Comparison of ENCODE assay signal across 8 cellular contexts in the genomic region with DNA sequence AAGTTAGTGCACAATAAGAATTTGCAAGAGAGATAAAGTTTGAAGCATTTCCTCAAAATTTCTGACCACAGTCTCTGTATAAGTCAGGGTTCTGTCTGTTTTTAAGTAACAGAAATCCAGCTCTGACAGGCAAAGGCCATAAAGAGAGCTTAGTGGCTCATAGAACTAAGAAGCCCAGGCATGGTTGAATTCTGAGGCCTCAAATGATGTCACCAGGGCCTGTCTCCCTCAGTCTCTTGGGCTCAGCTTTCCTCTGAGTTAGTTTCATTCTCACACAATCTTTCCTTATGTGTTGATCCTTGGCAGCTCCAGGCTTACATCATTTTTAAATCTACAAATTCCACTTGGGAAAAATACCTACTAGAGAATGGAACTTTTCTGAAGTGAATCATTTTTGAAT.
DNase-seq lines count a peak whose midpoint lies in the region; ATAC-seq, FAIRE-seq and TF ChIP-seq lines count a peak whose summit lies in the region.
"Had no signal": no experiment of that assay in that cellular context is flagged by ENCODE, and none has a peak within 500 bp of the region (broad histone marks: within the 10 kb centered on the region; RNA-seq: fewer than 3 reads in every experiment).

No MANE protein-coding gene starts in this region.

- H3K4me1 Mint-ChIP-seq in natural killer cell, result peaks cover 33 to 45% of the 10 kb centered on the region in 2 donors

- no peaks in the 10 kb centered on the region for H3K9me3 ChIP-seq in WERI-Rb-1 (ENCODE audit: severe bottlenecking)

- no peaks in the 10 kb centered on the region for H3K36me3 Mint-ChIP-seq in natural killer cell

- no peaks in the 10 kb centered on the region for H3K27me3 ChIP-seq in WERI-Rb-1 (ENCODE audit: insufficient read depth, low read depth, severe bottlenecking)

- intact Hi-C loops in natural killer cell (cut with micrococcal nuclease), result loop anchor here (5.0 kb wide), 1 partner anchor 175 kb away; the partner anchor contains the start of gene ATP2B1

- ATAC-seq in GM18519 (IDR thresholded peaks at IDR 0.05; ENCODE audit: low FRiP score, unreplicated experiment) (peak; percentile 35), GM21825 (IDR thresholded peaks at IDR 0.05; ENCODE audit: unreplicated experiment) (peak; percentile 38), natural killer cell (no peak)

- peak overlapping the region; percentile 96 for H3K27ac Mint-ChIP-seq in natural killer cell

- TF ChIP-seq CTCF in natural killer cell (IDR thresholded peaks at IDR 0.05) (no peak), WERI-Rb-1 (IDR thresholded peaks at IDR 0.05; ENCODE audit: low read depth, low read length) (no peak)

- H3K4me3 Mint-ChIP-seq in natural killer cell, result peak overlapping the region; percentile 25

- FAIRE-seq in HTR-8/SVneo (lab: Jason Lieb, UNC), result no peak
- FAIRE-seq: endothelial cell of umbilical vein had no signal

- H3K36me3 ChIP-seq in WERI-Rb-1, result no peaks in the 10 kb centered on the region

- no peaks in the 10 kb centered on the region for H3K9me3 Mint-ChIP-seq in natural killer cell

- DNase-seq in RPMI7951 (ENCODE audit: low read depth) (peak; percentile 29), natural killer cell (no peak), HTR-8/SVneo (ENCODE audit: insufficient read length, low spot score) (no peak), WERI-Rb-1 (no peak)
- no peak for DNase-seq in effector CD8-positive, alpha-beta T cell (lab: John Stamatoyannopoulos, UW)

- no peak overlapping the region for H3K4me3 ChIP-seq in WERI-Rb-1 (ENCODE audit: low read depth, low read length)

- H3K27ac ChIP-seq in WERI-Rb-1, result no peak overlapping the region

- H3K27me3 Mint-ChIP-seq in natural killer cell (ENCODE audit: low read depth in 2 of 2), result peaks cover 0 to 2% of the 10 kb centered on the region in 2 donors

Comparison
In these comparisons a context has a peak if more than half of its experiments do, and no peak if none do; other contexts are left out.
1. ATAC-seq: peak in GM18519 (single experiment) and GM21825 (single experiment); none in natural killer cell (0 of 3).